In the genomic region with DNA sequence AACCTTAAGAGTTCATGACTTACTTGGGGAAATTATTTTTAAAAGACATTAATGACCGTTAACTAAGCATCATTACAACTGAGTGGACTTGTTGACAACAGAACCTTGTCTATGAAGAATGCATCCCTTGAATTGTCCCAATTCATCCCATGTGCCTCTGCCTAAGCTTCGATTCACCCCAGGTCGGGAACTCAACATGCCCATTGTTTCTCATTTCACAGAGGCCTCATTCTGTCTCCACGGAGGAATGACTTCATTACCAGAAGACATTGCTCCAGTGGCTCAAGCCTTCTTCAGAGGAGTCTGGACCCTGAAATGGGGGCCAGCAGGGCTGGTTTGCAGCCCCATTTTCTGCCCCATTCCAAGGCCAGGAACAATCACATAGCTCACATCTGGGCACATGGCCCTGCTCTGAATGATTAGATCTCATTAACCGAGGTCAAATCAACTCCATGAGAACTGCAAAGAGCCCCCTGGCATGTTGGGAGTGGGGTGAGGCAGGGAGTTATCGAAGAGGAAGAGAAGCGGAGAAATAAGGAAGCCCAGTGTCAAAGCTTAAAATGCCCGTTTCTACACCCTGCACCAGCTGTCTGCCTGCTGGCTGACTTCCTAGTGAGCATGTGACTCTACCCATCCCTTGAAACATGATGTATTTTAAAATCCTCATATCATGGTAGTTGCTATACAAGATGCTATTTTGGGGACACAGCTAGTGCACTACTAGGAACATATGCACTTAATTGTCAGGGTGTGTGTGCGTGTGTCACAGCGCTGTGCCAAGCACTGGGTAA, we compare ENCODE assay signal across 2 cellular contexts.
TF ChIP-seq lines count a peak whose summit lies in the region.

No MANE protein-coding gene starts in this region.

TF ChIP-seq in IMR-90, 13 proteins besides CTCF, POLR2A, EP300 and RAD21:
- no peak for TF ChIP-seq RCOR1 (IDR thresholded peaks at IDR 0.05; ENCODE audit: insufficient replicate concordance, low read length)
- TF ChIP-seq, protein P1, sequence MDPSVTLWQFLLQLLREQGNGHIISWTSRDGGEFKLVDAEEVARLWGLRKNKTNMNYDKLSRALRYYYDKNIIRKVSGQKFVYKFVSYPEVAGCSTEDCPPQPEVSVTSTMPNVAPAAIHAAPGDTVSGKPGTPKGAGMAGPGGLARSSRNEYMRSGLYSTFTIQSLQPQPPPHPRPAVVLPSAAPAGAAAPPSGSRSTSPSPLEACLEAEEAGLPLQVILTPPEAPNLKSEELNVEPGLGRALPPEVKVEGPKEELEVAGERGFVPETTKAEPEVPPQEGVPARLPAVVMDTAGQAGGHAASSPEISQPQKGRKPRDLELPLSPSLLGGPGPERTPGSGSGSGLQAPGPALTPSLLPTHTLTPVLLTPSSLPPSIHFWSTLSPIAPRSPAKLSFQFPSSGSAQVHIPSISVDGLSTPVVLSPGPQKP (IDR thresholded peaks at IDR 0.05; ENCODE audit: borderline replicate concordance, low read depth, low read length): no peak
- no peak for TF ChIP-seq BHLHE40 (IDR thresholded peaks at IDR 0.05; ENCODE audit: low read depth, low read length)
- TF ChIP-seq CEBPB (IDR thresholded peaks at IDR 0.05; ENCODE audit: low read depth, low read length): no peak
- TF ChIP-seq NFE2L2 (IDR thresholded peaks at IDR 0.05; ENCODE audit: low read depth, low read length): no peak
- no peak for TF ChIP-seq SMC3 (IDR thresholded peaks at IDR 0.05; ENCODE audit: low read depth, low read length)
- TF ChIP-seq USF2 (IDR thresholded peaks at IDR 0.05; ENCODE audit: low read depth, low read length): no peak
- no peak for TF ChIP-seq FOS (IDR thresholded peaks at IDR 0.05; ENCODE audit: low read depth, low read length)
- TF ChIP-seq MAFK (IDR thresholded peaks at IDR 0.05; ENCODE audit: low read depth, low read length): no peak
- TF ChIP-seq MAZ (IDR thresholded peaks at IDR 0.05; ENCODE audit: borderline replicate concordance, low read depth, low read length): no peak
- TF ChIP-seq CHD1 (IDR thresholded peaks at IDR 0.05; ENCODE audit: low read depth, low read length): no peak
- TF ChIP-seq RFX5 (IDR thresholded peaks at IDR 0.05; ENCODE audit: low read depth, low read length): no peak

TF ChIP-seq in GM12891, 5 proteins besides CTCF, POLR2A, EP300 and RAD21:
- TF ChIP-seq POU2F2 (IDR thresholded peaks at IDR 0.05; ENCODE audit: low read depth, low read length): no peak
- no peak for TF ChIP-seq PAX5 (IDR thresholded peaks at IDR 0.05; ENCODE audit: insufficient read depth, low read length, severe bottlenecking)
- no peak for TF ChIP-seq TAF1 (IDR thresholded peaks at IDR 0.05; ENCODE audit: low read depth, low read length)
- no peak for TF ChIP-seq SPI1 (IDR thresholded peaks at IDR 0.05; ENCODE audit: low read depth, low read length)
- TF ChIP-seq POLR2AphosphoS5 (IDR thresholded peaks at IDR 0.05; ENCODE audit: low read depth, low read length): no peak
TF ChIP-seq in GM12891: peak in this region for 0.
